Comparison of ENCODE assay signal across 23 cellular contexts in the genomic region with DNA sequence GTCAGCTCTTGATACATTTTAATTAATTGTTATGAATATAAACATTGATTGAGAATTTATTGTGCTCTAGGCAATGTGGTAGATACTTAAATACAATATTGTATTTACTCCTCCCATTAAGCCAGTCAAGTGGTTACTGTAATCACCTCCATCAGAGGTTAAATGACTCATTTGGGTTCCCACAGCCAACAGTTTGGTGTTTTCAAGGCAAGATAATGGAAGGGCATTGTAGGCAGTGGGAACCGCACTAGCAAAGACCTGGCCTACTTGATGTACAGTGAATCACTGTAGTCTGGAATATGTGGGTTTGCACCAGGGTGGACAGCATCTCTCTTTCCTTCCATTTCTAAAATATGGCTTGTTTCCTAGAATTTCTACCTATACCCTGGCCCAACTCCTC.
"Had no signal": no experiment of that assay in that cellular context is flagged by ENCODE, and none has a peak within 500 bp of the region (broad histone marks: within the 10 kb centered on the region; RNA-seq: fewer than 3 reads in every experiment).

No MANE protein-coding gene starts in this region.

- ATAC-seq: activated CD4-positive, alpha-beta T cell treated with anti-CD3 and anti-CD28 coated beads for 36 hours; left lung; WTC11 had no signal

- H3K27me3 Mint-ChIP-seq: activated CD4-positive, alpha-beta memory T cell treated with anti-CD3 and anti-CD28 coated beads, Interleukin-2, amount 10 ng/mL, durations not matched to agents 7 days and 5 days had no signal

- FAIRE-seq: bronchial epithelial cell, frontal cortex, keratinocyte had no signal

- H3K9ac ChIP-seq: parathyroid adenoma had no signal

- H3K79me2 ChIP-seq: parathyroid adenoma had no signal

- H3K9me3 Mint-ChIP-seq: activated T-helper 2 cell treated with anti-CD3 and anti-CD28 coated beads, Interferon-gamma antibody, Interleukin-2, Interleukin-4, amounts not matched to agents 10 μg/mL and 5 μg/mL and 100 μg/mL, durations not matched to agents 14 hours and 24 hours and 36 hours; nephron had no signal

- H3K4me1 Mint-ChIP-seq: activated CD4-positive, alpha-beta memory T cell treated with anti-CD3 and anti-CD28 coated beads, Interleukin-2, amount 10 ng/mL, durations not matched to agents 7 days and 5 days; WTC11 had no signal

- H3K27ac ChIP-seq: ascending aorta, left lung, parathyroid adenoma, sigmoid colon, suprapubic skin, transverse colon, uterus had no signal

- H2AFZ ChIP-seq: parathyroid adenoma had no signal

- DNase-seq: activated CD4-positive, alpha-beta memory T cell treated with anti-CD3 and anti-CD28 coated beads, Interleukin-2, amount 10 ng/mL, durations not matched to agents 7 days and 5 days; activated CD4-positive, alpha-beta T cell treated with anti-CD3 and anti-CD28 coated beads for 36 hours; activated naive CD4-positive, alpha-beta T cell treated with Interleukin-2 at 50 U/mL for 16 hours; activated T-cell treated with anti-CD3 and anti-CD28 coated beads, Interleukin-2, amount 50 U/mL, for 1 hour; effector CD4-positive, alpha-beta T cell; hypothalamus; left lung; midbrain; sigmoid colon; stimulated activated CD4-positive, alpha-beta T cell treated with anti-CD3 and anti-CD28 coated beads, Interleukin-1b, Interleukin-23, amount 100 ng/mL, for 48 hours; stimulated activated CD8-positive, alpha-beta memory T cell treated with anti-CD3 and anti-CD28 coated beads, Interleukin-4, amount 100 ng/mL, for 48 hours; stimulated activated naive CD4-positive, alpha-beta T cell treated with Interleukin-2 at 50 U/mL for 16 hours; transverse colon; uterus had no signal

- H3K4me3 ChIP-seq: ascending aorta, left lung, sigmoid colon, suprapubic skin, transverse colon, uterus had no signal

- H3K27me3 ChIP-seq: ascending aorta, left lung, sigmoid colon, suprapubic skin, transverse colon, uterus had no signal

- H3K36me3 ChIP-seq: ascending aorta, left lung, sigmoid colon, suprapubic skin, transverse colon, uterus had no signal

- H3K9me3 ChIP-seq: ascending aorta, left lung, sigmoid colon, suprapubic skin, transverse colon, uterus had no signal

- H3K4me3 Mint-ChIP-seq: activated CD4-positive, alpha-beta memory T cell treated with anti-CD3 and anti-CD28 coated beads, Interleukin-2, amount 10 ng/mL, durations not matched to agents 7 days and 5 days; activated CD4-positive, alpha-beta T cell treated with anti-CD3 and anti-CD28 coated beads for 36 hours; nephron; WTC11 had no signal

- H3K4me1 ChIP-seq: ascending aorta, left lung, parathyroid adenoma, sigmoid colon, suprapubic skin, transverse colon, uterus had no signal

- H3K27ac Mint-ChIP-seq: activated CD4-positive, alpha-beta memory T cell treated with anti-CD3 and anti-CD28 coated beads, Interleukin-2, amount 10 ng/mL, durations not matched to agents 7 days and 5 days; activated CD4-positive, alpha-beta T cell treated with anti-CD3 and anti-CD28 coated beads for 36 hours; activated T-helper 2 cell treated with anti-CD3 and anti-CD28 coated beads, Interferon-gamma antibody, Interleukin-2, Interleukin-4, amounts not matched to agents 10 μg/mL and 5 μg/mL and 100 μg/mL, durations not matched to agents 14 hours and 24 hours and 36 hours; nephron; WTC11 had no signal
